17 cellular contexts compared by ENCODE assay signal in genomic region chr7:107039199-107039900, GRCh38. TPM values are rescaled to one million over a fixed set of nuclear protein-coding genes. Genes with fewer than 3 reads are reported as not detected.
DNase-seq lines count a peak whose midpoint lies in the region; ATAC-seq, FAIRE-seq and TF ChIP-seq lines count a peak whose summit lies in the region.
"Had no signal": no experiment of that assay in that cellular context is flagged by ENCODE, and none has a peak within 500 bp of the region (broad histone marks: within the 10 kb centered on the region; RNA-seq: fewer than 3 reads in every experiment).

No MANE protein-coding gene starts in this region.

- TF ChIP-seq POLR2A in K562 (conservative IDR thresholded peaks at IDR 0.05), result no peak

- in situ Hi-C loops in K562 (cut with MboI), result no loop called here

- no peaks in the 10 kb centered on the region for H3K36me3 ChIP-seq in BLaER1 treated with 17β-estradiol and CSF1 and Interleukin-3, amounts not matched to agents 10 nM and 100 nM
- H3K36me3 ChIP-seq in OCI-LY3 (replicated peaks; ENCODE audit: low read depth, low read length), result peaks cover 3% of the 10 kb centered on the region
- no peaks in the 10 kb centered on the region for H3K36me3 ChIP-seq in K562 (ENCODE audit: control insufficient read depth, insufficient read depth, low read length)

- ATAC-seq in K562 (peak; percentile 56), HG02885 (IDR thresholded peaks at IDR 0.05; ENCODE audit: poor library complexity, unreplicated experiment) (no peak)
- ATAC-seq: GM12878 had no signal

- H3K79me2 ChIP-seq in OCI-LY3 (ENCODE audit: low read length) (no peaks in the 10 kb centered on the region), K562 (ENCODE audit: control insufficient read depth, insufficient read depth, low read length) (no peaks in the 10 kb centered on the region)

- H3K4me3 ChIP-seq in BLaER1 treated with 17β-estradiol and CSF1 and Interleukin-3, amounts not matched to agents 10 nM and 100 nM, result no peak overlapping the region
- no peak overlapping the region for H3K4me3 ChIP-seq in OCI-LY3 (ENCODE audit: low read length)
- no peak overlapping the region for H3K4me3 ChIP-seq in K562
- H3K4me3 ChIP-seq: GM12878 had no signal

- H3K9ac ChIP-seq in BLaER1 treated with 17β-estradiol and CSF1 and Interleukin-3, amounts not matched to agents 10 nM and 100 nM, result no peak overlapping the region
- H3K9ac ChIP-seq in OCI-LY3 (ENCODE audit: low read length) (no peak overlapping the region), K562 (ENCODE audit: insufficient read depth in 1 of 2, low read depth in 2 of 2, low read length in 2 of 2) (no peak overlapping the region)

- TF ChIP-seq EP300 in K562 (IDR thresholded peaks at IDR 0.05; ENCODE audit: low read length), result no peak; the same call in 1 of the 2 replicates

- no peak overlapping the region for H3K27ac ChIP-seq in BLaER1 treated with 17β-estradiol and CSF1 and Interleukin-3, amounts not matched to agents 10 nM and 100 nM
- H3K27ac ChIP-seq in OCI-LY3 (ENCODE audit: low read length), result no peak overlapping the region
- H3K27ac ChIP-seq in K562 (ENCODE audit: extremely low read depth, low read depth, low read length), result 0 out of 3 replicates have a peak overlapping the region, but pooled peaks have one; percentile 3

- H3K27me3 ChIP-seq in BLaER1 treated with 17β-estradiol and CSF1 and Interleukin-3, amounts not matched to agents 10 nM and 100 nM, result no peaks in the 10 kb centered on the region; a peak in 1 of 22 replicates
- no peaks in the 10 kb centered on the region for H3K27me3 ChIP-seq in OCI-LY3 (ENCODE audit: low read depth, low read length)
- H3K27me3 ChIP-seq in K562 (ENCODE audit: control insufficient read depth in 2 of 2, insufficient read depth in 2 of 2, low read length in 2 of 2), result no peaks in the 10 kb centered on the region

- 25% methylated on average over 2 of the region's 2 CpGs for WGBS in K562 (ENCODE audit: insufficient coverage, low coverage, missing lambda C conversion rate)

- peaks cover 8 to 43% (median 21%) of the 10 kb centered on the region in 10 experiments; a peak in 19 of 20 replicates for H3K4me1 ChIP-seq in BLaER1 treated with 17β-estradiol and CSF1 and Interleukin-3, amounts not matched to agents 10 nM and 100 nM
- H3K4me1 ChIP-seq in OCI-LY3 (ENCODE audit: low read length) (peaks cover 22% of the 10 kb centered on the region), K562 (replicated peaks in 1 of 2; ENCODE audit: control insufficient read depth in 2 of 2, insufficient read depth in 2 of 2, low read length in 2 of 2) (peaks cover 15 to 50% of the 10 kb centered on the region in 2 experiments)

- TF ChIP-seq RAD21 in K562 (CRISPR knock-in tag; conservative IDR thresholded peaks at IDR 0.05 in 1 of 2, IDR thresholded peaks at IDR 0.05 in 1 of 2), result no peak

- intact Hi-C loops in K562 (cut with micrococcal nuclease), result no loop called here

- POLR2A ChIA-PET in K562 (lab: Yijun Ruan, JAX), result interaction anchor here (1.2 to 3.4 kb wide), 4 partner anchors 10 to 61 kb away, joined by 3 to 11 read pairs (median 6); no protein-coding TSS in a partner anchor

- FAIRE-seq in K562 (lab: Jason Lieb, UNC) (peak; percentile 23), urothelium cell line (lab: Jason Lieb, UNC) (peak; percentile 52)
- FAIRE-seq: GM12878, GM18507 had no signal

- no peaks in the 10 kb centered on the region for H4K20me1 ChIP-seq in BLaER1 treated with 17β-estradiol and CSF1 and Interleukin-3, amounts not matched to agents 10 nM and 100 nM
- H4K20me1 ChIP-seq in OCI-LY3 (ENCODE audit: insufficient read depth, low read length) (no peaks in the 10 kb centered on the region), K562 (replicated peaks; ENCODE audit: control insufficient read depth, insufficient read depth, low read length) (no peaks in the 10 kb centered on the region)

- peak; percentile 48 to 69 (median 52) for DNase-seq in K562 (ENCODE audit: extremely low read depth in 1 of 4, low spot score in 3 of 4)
- DNase-seq in urothelium cell line (ENCODE audit: low spot score), result no peak
- no peak for DNase-seq in amniotic stem cell (lab: John Stamatoyannopoulos, UW)
- no peak for DNase-seq in NCI-H146 (lab: John Stamatoyannopoulos, UW)
- DNase-seq: 8988T; AML-193; C1 segment of cervical spinal cord; Calu3; CD4-positive, alpha-beta T cell; DMS 273 treated with DMSO at 0.1 percent for 48 hours; GOT3; H9 had no signal

- CTCF ChIA-PET in K562 (lab: Yijun Ruan, JAX; ENCODE audit: low intra/inter-chr PET ratio), result no interaction called here

- BruUV-seq in K562 (replicated peaks; lab: Mats Ljungman, UMichigan), result no TSS peak

- H2AFZ ChIP-seq in OCI-LY3 (ENCODE audit: low read depth, low read length), result 0 out of 2 replicates have a peak overlapping the region, but pooled peaks have one; percentile 31
- peak overlapping the region; percentile 14 for H2AFZ ChIP-seq in K562 (ENCODE audit: low read depth, low read length)

- TF ChIP-seq CTCF in OCI-LY3 (IDR thresholded peaks at IDR 0.05; ENCODE audit: low read depth, low read length) (no peak), K562 (IDR thresholded peaks at IDR 0.05 in 2 of 3, conservative IDR thresholded peaks at IDR 0.05 in 1 of 3; ENCODE audit: insufficient read depth in 2 of 3, low read depth in 1 of 3, low read length in 3 of 3) (0 out of 6 replicates have a peak, but pooled peaks of 1 of the 3 experiments have one; percentile 4)

- no peaks in the 10 kb centered on the region for H3K9me1 ChIP-seq in K562 (ENCODE audit: control insufficient read depth, insufficient read depth, low read length)

- peaks cover 0 to 17% (median 13%) of the 10 kb centered on the region in 11 experiments; a peak in 15 of 22 replicates for H3K9me3 ChIP-seq in BLaER1 treated with 17β-estradiol and CSF1 and Interleukin-3, amounts not matched to agents 10 nM and 100 nM (replicated peaks in 1 of 11)
- H3K9me3 ChIP-seq in OCI-LY3 (ENCODE audit: insufficient read depth, low read length), result peaks cover 4% of the 10 kb centered on the region; the same call in 1 of the 2 replicates
- H3K9me3 ChIP-seq in K562 (replicated peaks; ENCODE audit: control insufficient read depth, insufficient read depth, low read depth, low read length), result peaks cover 4% of the 10 kb centered on the region; the same call in 1 of the 2 replicates

- H3K4me2 ChIP-seq in BLaER1 treated with 17β-estradiol and CSF1 and Interleukin-3, amounts not matched to agents 10 nM and 100 nM, result peak overlapping the region in 8 of 11 experiments; percentile 15 to 51 (median 34); a peak in 13 of 22 replicates
- peak overlapping the region; percentile 13; the same call in 1 of the 2 replicates for H3K4me2 ChIP-seq in OCI-LY3 (ENCODE audit: low read length)
- H3K4me2 ChIP-seq in K562 (ENCODE audit: insufficient read depth, low read length), result peak overlapping the region; percentile 10; the same call in 1 of the 2 replicates

TF ChIP-seq in K562, 482 proteins besides CTCF, POLR2A, EP300 and RAD21 (continues in another document):
- TF ChIP-seq, protein P1, sequence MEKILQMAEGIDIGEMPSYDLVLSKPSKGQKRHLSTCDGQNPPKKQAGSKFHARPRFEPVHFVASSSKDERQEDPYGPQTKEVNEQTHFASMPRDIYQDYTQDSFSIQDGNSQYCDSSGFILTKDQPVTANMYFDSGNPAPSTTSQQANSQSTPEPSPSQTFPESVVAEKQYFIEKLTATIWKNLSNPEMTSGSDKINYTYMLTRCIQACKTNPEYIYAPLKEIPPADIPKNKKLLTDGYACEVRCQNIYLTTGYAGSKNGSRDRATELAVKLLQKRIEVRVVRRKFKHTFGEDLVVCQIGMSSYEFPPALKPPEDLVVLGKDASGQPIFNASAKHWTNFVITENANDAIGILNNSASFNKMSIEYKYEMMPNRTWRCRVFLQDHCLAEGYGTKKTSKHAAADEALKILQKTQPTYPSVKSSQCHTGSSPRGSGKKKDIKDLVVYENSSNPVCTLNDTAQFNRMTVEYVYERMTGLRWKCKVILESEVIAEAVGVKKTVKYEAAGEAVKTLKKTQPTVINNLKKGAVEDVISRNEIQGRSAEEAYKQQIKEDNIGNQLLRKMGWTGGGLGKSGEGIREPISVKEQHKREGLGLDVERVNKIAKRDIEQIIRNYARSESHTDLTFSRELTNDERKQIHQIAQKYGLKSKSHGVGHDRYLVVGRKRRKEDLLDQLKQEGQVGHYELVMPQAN (IDR thresholded peaks at IDR 0.05; ENCODE audit: borderline replicate concordance), result no peak
- peak; percentile 57 for TF ChIP-seq TCF3 (CRISPR knock-in tag; IDR thresholded peaks at IDR 0.05)
- 0 out of 2 replicates have a peak, but pooled peaks have one; percentile 2 for TF ChIP-seq NCOR1 (IDR thresholded peaks at IDR 0.05)
- peak; percentile 23; the same call in 1 of the 2 replicates for TF ChIP-seq ELF2 (CRISPR knock-in tag; IDR thresholded peaks at IDR 0.05)
- TF ChIP-seq CAMTA2 (CRISPR knock-in tag; conservative IDR thresholded peaks at IDR 0.05), result no peak
- peak; percentile 38 for TF ChIP-seq FOSL1 (tag; conservative IDR thresholded peaks at IDR 0.05)
- TF ChIP-seq KDM4B (IDR thresholded peaks at IDR 0.05; ENCODE audit: borderline replicate concordance in 2 of 2, low read depth in 1 of 2), result no peak
- no peak for TF ChIP-seq MEF2D (tag; conservative IDR thresholded peaks at IDR 0.05; ENCODE audit: low read depth)
- peak; percentile 63; the same call in 1 of the 2 replicates for TF ChIP-seq ZEB2 (IDR thresholded peaks at IDR 0.05)
- peak; percentile 63; the same call in 1 of the 2 replicates for TF ChIP-seq DPF2 (IDR thresholded peaks at IDR 0.05)
- no peak for TF ChIP-seq MTA1 (IDR thresholded peaks at IDR 0.05; ENCODE audit: borderline replicate concordance)
- TF ChIP-seq MIER1 (IDR thresholded peaks at IDR 0.05; ENCODE audit: low read depth), result no peak
- no peak for TF ChIP-seq ZKSCAN3 (CRISPR knock-in tag; IDR thresholded peaks at IDR 0.05)

RNA-seq across cellular contexts. Expression of gene PRKAR2B, which starts 5.2 kb away (rescaled TPM):
- total RNA-seq in K562 (2011; cell fraction: chromatin; rRNA removed; ENCODE audit: low replicate concordance), result 16.3 and 57.4 TPM in 2 replicates
- 14.3 and 18.3 TPM in 2 replicates for total RNA-seq in K562 (2011; cell fraction: nucleolus; rRNA removed)
- total RNA-seq in K562 (2011; cell fraction: nucleoplasm; rRNA removed), result 31.1 and 47.5 TPM in 2 replicates
- total RNA-seq in K562 (2014; rRNA removed), result 107 and 108 TPM in 2 replicates
- 156 and 172 TPM in 2 replicates for total RNA-seq in K562 (2014; rRNA removed; fragmentation: Illumina TruSeq; extraction: Trizol)
- total RNA-seq in K562 (2015; rRNA removed; fragmentation: Illumina TruSeq; extraction: Trizol), result 131 and 138 TPM in 2 replicates
- 115 and 129 TPM in 2 replicates for total RNA-seq in K562 (2021)
- 122 and 173 TPM in 2 replicates for polyA plus RNA-seq in K562 (2011; rRNA removed)
- 29.4 and 57.2 TPM in 2 replicates for polyA plus RNA-seq in K562 (2011; cell fraction: cytosol; rRNA removed)
- 17.3 and 27.3 TPM in 2 replicates for polyA plus RNA-seq in K562 (2011; cell fraction: nucleus; rRNA removed)
- 79.6 and 100 TPM in 2 replicates for polyA plus RNA-seq in K562 (2012)
- 117 and 140 TPM in 2 replicates for polyA plus RNA-seq in K562 (2014; fragmentation: Illumina TruSeq; extraction: Trizol)
- polyA plus RNA-seq in K562 (2014; fragmentation: Nextera tagmentation; extraction: Ambion mirVana), result 10 to 100 TPM; 59.0 to 65.4 TPM
- 77.1 and 86.2 TPM in 2 replicates for polyA plus RNA-seq in K562 (2014; rRNA removed)
- polyA minus RNA-seq in K562 (2011; rRNA and poly(A)+ RNA removed), result 205 and 212 TPM in 2 replicates
- 96.1 and 101 TPM in 2 replicates for polyA minus RNA-seq in K562 (2011; cell fraction: cytosol; rRNA and poly(A)+ RNA removed)
- polyA minus RNA-seq in K562 (2011; cell fraction: nucleus; rRNA and poly(A)+ RNA removed), result 19.3 and 36.1 TPM in 2 replicates

Comparison
In these comparisons a context has a peak if more than half of its experiments do, and no peak if none do; other contexts are left out.
1. DNase-seq: peak in K562 (4 of 4); none in urothelium cell line (single experiment), amniotic stem cell (single experiment) and NCI-H146 (single experiment).
2. Peak in every context shown above with its lines, with median percentiles within 50 percentile points of each other: H3K4me2 ChIP-seq.